8 cellular contexts compared by ENCODE assay signal in the genomic region with DNA sequence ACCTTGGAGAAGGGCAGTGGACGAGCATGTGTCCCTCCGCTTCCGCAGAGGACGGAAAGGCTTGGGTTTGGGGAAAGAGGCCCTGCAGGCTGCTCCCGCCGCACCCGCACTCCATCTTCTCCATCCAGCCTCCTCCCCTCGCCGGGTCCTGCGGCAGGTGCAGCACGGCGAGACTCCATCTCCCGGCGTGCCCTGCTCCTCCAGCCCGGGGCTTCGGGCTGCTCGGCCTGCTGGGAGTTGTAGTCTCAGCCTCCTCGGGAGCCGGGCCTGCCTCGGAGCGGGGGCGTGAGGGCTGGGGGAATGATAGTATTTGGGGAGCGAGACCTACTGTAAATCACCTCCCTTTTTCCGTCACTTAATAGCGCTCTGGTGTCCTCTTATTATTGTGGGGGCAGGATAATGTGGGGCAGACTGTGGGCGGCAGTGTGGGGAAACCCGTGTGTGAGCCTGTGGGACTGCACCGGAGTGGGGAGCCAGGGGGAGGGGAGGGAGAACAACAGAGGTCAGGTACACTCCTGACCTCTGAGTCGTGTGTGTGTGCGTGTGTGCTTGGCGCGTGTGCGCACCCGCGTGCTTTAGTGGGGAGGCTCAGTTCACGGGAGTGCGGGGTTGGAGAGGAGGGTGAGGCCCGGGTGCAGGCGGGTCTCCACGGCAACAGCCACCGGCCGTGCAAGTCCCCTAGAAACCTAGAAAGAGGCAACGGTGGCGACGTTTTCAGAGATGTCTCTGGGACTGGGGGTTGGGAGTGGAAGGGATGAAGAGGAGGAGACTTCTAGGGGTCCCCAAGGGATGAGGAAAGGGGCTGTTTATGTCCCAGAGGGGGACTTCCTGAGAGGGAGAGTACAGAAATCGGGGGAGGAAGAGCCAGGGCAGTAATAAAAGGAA. TPM values are rescaled to one million over a fixed set of nuclear protein-coding genes. Genes with fewer than 3 reads are reported as not detected.
DNase-seq lines count a peak whose midpoint lies in the region; ATAC-seq and TF ChIP-seq lines count a peak whose summit lies in the region.

No MANE protein-coding gene starts in this region.

- no peak overlapping the region for H3K27ac Mint-ChIP-seq in endothelial cell (ENCODE audit: unreplicated experiment)

- ATAC-seq in GM19324 (IDR thresholded peaks at IDR 0.05; ENCODE audit: low FRiP score, unreplicated experiment) (peak; percentile 71), HG03457 (IDR thresholded peaks at IDR 0.05; ENCODE audit: unreplicated experiment) (peak; percentile 71)

- H3K4me3 Mint-ChIP-seq in endothelial cell (ENCODE audit: unreplicated experiment), result no peak overlapping the region

- TF ChIP-seq CTCF in endothelial cell (IDR thresholded peaks at IDR 0.05; ENCODE audit: unreplicated experiment), result no peak

- peaks cover 20% of the 10 kb centered on the region for H3K4me1 Mint-ChIP-seq in endothelial cell (ENCODE audit: unreplicated experiment)

- no peaks in the 10 kb centered on the region for H3K9me3 Mint-ChIP-seq in endothelial cell (ENCODE audit: unreplicated experiment)

- DNase-seq in AML-193 (lab: John Stamatoyannopoulos, UW) (peak; percentile 58 to 80), NCI-H82 treated with DMSO at 0.1 percent for 48 hours (lab: John Stamatoyannopoulos, UW; ENCODE audit: unreplicated experiment) (peak; percentile 23), endothelial cell (ENCODE audit: low spot score) (peak; percentile 81), midbrain (lab: John Stamatoyannopoulos, UW) (peak; percentile 82)
- DNase-seq in activated CD8-positive, alpha-beta memory T cell treated with anti-CD3 and anti-CD28 coated beads, Interleukin-2, amount 50 U/mL, for 24 hours (ENCODE audit: extremely low read depth), result peak; percentile 71
- peak; percentile 53 to 66 for DNase-seq in stimulated activated CD8-positive, alpha-beta memory T cell treated with anti-CD3 and anti-CD28 coated beads, Interleukin-15, amount 100 ng/mL, for 4 hours (ENCODE audit: low read depth in 2 of 2)

- H3K27me3 Mint-ChIP-seq in endothelial cell (ENCODE audit: unreplicated experiment), result peaks cover 5% of the 10 kb centered on the region

- no peaks in the 10 kb centered on the region for H3K36me3 Mint-ChIP-seq in endothelial cell (ENCODE audit: low read depth, unreplicated experiment)

RNA-seq across cellular contexts. Expression of gene TTBK1, which starts 4.1 kb away (rescaled TPM):
- 1.0 TPM for total RNA-seq in endothelial cell (ENCODE audit: unreplicated experiment)

RNA-seq across cellular contexts. Expression of gene DNPH1, which starts 18.1 kb away (rescaled TPM):
- 4.5 TPM for total RNA-seq in endothelial cell (ENCODE audit: unreplicated experiment)

RNA-seq across cellular contexts. Expression of gene SLC22A7, which starts 50.7 kb away (rescaled TPM):
- total RNA-seq in endothelial cell (ENCODE audit: unreplicated experiment), result not detected

Comparison
In these comparisons a context has a peak if more than half of its experiments do, and no peak if none do; other contexts are left out.
1. Peak in every context shown above with its lines: DNase-seq and ATAC-seq.
2. DNase-seq: peak in every context shown above with its lines; median percentile 82 in midbrain; 81 in endothelial cell; 71 in activated CD8-positive, alpha-beta memory T cell treated with anti-CD3 and anti-CD28 coated beads, Interleukin-2, amount 50 U/mL, for 24 hours; 69 in AML-193; 60 in stimulated activated CD8-positive, alpha-beta memory T cell treated with anti-CD3 and anti-CD28 coated beads, Interleukin-15, amount 100 ng/mL, for 4 hours; 23 in NCI-H82 treated with DMSO at 0.1 percent for 48 hours.